In the genomic region with DNA sequence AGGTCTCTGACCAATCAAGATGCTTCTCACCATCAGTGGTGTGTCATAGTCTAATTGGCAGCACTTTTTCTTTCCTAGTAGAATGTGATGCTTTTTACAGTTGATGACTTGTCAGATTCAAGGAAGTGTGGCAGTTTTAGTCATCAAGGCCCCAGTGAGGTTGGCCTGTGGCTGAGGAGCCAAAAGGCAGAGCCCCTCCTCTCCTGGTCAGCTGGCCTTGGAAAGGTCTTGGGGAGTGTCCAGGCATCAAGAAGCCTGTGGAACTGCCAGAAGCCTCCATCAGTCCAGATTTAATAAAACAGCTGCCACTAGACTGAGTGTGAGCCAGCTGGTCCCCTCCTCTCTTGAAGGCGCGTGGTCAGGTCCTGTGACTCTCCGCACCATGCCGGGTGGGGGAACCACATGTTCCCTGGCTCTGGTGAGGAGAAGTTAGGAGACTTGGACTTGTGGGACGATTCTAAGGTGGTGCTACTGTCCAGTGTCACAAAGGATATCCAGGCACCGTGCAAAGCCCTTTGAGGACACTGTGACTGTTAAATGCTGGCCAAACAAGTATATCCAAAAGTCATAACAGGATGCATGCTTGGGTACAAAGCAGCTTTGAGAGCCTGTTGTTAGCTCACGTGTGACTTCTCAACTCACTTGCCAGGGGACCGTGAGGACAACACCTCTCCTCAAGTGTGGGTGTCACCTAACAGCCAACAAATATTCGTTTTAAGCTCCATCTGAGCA, we compare ENCODE assay signal across 13 cellular contexts. TPM values are rescaled to one million over a fixed set of nuclear protein-coding genes. Genes with fewer than 3 reads are reported as not detected.
A peak's percentile ranks its signal among the peaks of the same experiment; 100 is the strongest.
DNase-seq lines count a peak whose midpoint lies in the region; ATAC-seq and FAIRE-seq lines count a peak whose summit lies in the region.
"Had no signal": no experiment of that assay in that cellular context is flagged by ENCODE, and none has a peak within 500 bp of the region (broad histone marks: within the 10 kb centered on the region; RNA-seq: fewer than 3 reads in every experiment).

No MANE protein-coding gene starts in this region.

- intact Hi-C loops in cardiac septum (cut with DNase I) = no loop called here

- H3K36me3 ChIP-seq in small intestine (ENCODE audit: control insufficient read depth in 2 of 2, insufficient read depth in 2 of 2, low read length in 2 of 2) = no peaks in the 10 kb centered on the region

- no peaks in the 10 kb centered on the region for H3K27me3 ChIP-seq in small intestine (ENCODE audit: control insufficient read depth in 2 of 2, insufficient read depth in 2 of 2, low read length in 2 of 2)

- H3K9me3 ChIP-seq in small intestine (ENCODE audit: control insufficient read depth, low read depth) = no peaks in the 10 kb centered on the region

- no peak for ATAC-seq in GM19023 (IDR thresholded peaks at IDR 0.05; ENCODE audit: unreplicated experiment)
- ATAC-seq in HG03354 (IDR thresholded peaks at IDR 0.05; ENCODE audit: poor library complexity, severe bottlenecking, unreplicated experiment) = no peak
- ATAC-seq: GM12878; stimulated activated naive CD8-positive, alpha-beta T cell treated with anti-CD3 and anti-CD28 coated beads, Interleukin-15, amount 100 ng/mL, for 72 hours; WTC11 had no signal

- no peak for FAIRE-seq in small intestine (lab: Jason Lieb, UNC)

- 74 to 83% (median 83%) methylated on average over 9 of the region's 9 CpGs for WGBS in small intestine, 3 donors

- no peaks in the 10 kb centered on the region for H3K4me1 ChIP-seq in small intestine (ENCODE audit: control insufficient read depth in 2 of 2, insufficient read depth in 1 of 2, low read depth in 1 of 2, low read length in 1 of 2)

- H3K4me3 ChIP-seq in skeletal muscle cell (ENCODE audit: low read depth, low read length) (no peak overlapping the region), small intestine (ENCODE audit: low read depth in 1 of 2, low read length in 2 of 2) (no peak overlapping the region)
- H3K4me3 ChIP-seq: GM12878 had no signal

- H3K27ac ChIP-seq in angular gyrus (ENCODE audit: low read depth, low read length) (peak overlapping the region; percentile 8), small intestine (ENCODE audit: low read depth in 1 of 2, low read length in 1 of 2) (peak overlapping the region in 1 of 2 donors; percentile 6)
- H3K27ac ChIP-seq: C4-2B had no signal

- peak; percentile 30 for DNase-seq in EL
- DNase-seq in cardiac septum (ENCODE audit: low spot score) = peak; percentile 76
- DNase-seq in skeletal muscle cell (ENCODE audit: low read depth) = peak; percentile 42
- no peak for DNase-seq in small intestine
- DNase-seq in NCI-H2227 (lab: John Stamatoyannopoulos, UW; ENCODE audit: unreplicated experiment) = no peak
- DNase-seq: activated naive CD4-positive, alpha-beta T cell treated with Interleukin-2 at 50 U/mL for 16 hours; stimulated activated naive CD8-positive, alpha-beta T cell treated with anti-CD3 and anti-CD28 coated beads, Interleukin-15, amount 100 ng/mL, for 72 hours had no signal

RNA-seq across cellular contexts. Expression of a gene that starts 6.1 kb away (rescaled TPM):
- total RNA-seq in cardiac septum = 41.4 TPM
- polyA plus RNA-seq in small intestine = 10 to 100 TPM in 1 of 3 donors, 1 to 10 TPM in 1, under 1 TPM in 1; 0.45 to 16.5 (median 3.0) TPM

Comparison
In these comparisons a context has a peak if more than half of its experiments do, and no peak if none do; other contexts are left out.
1. DNase-seq: peak in EL (single experiment), cardiac septum (single experiment) and skeletal muscle cell (single experiment); none in small intestine (single experiment) and NCI-H2227 (single experiment).